ENCODE assay signal across 10 cellular contexts in the genomic region with DNA sequence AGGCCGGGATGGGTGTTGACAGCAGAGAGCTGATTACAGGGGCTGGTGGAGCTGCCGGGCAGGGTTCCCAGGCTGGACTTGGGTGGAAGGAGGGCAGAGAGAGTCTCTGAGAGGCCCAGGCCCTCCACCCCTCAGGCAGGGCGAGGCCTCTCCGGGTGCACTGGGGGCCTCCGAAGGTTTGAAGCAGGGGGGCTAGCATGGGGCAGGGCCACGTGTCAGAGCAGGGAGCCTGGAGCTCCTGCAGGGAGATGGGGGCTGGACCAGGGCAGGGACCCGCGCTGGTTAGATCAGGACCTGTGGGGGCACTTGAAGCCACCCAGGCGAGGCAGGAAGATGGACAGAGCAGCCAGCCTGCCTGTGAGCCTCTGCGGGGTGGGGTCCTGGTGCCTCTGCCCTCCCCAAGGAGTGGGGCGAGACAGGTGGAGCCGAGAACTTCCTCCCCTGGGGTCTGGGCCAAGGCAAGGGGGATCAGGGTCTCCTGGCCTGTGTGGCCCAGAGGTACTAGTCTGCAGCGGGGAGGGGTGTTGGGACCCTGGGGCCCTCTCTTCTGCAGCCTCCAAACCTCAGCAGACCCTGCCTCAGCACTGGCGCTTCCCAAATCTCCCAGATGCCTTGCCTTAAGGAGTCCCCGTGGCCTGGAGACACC. TPM values are rescaled to one million over a fixed set of nuclear protein-coding genes. Genes with fewer than 3 reads are reported as not detected.
DNase-seq lines count a peak whose midpoint lies in the region; ATAC-seq and TF ChIP-seq lines count a peak whose summit lies in the region.
"Had no signal": no experiment of that assay in that cellular context is flagged by ENCODE, and none has a peak within 500 bp of the region (broad histone marks: within the 10 kb centered on the region; RNA-seq: fewer than 3 reads in every experiment).

No MANE protein-coding gene starts in this region.

- no peak overlapping the region for H3K27ac ChIP-seq in IMR-90 (ENCODE audit: insufficient read depth, low read length)
- no peak overlapping the region for H3K27ac ChIP-seq in coronary artery

- H3K36me3 ChIP-seq in BE2C (no peaks in the 10 kb centered on the region), IMR-90 (ENCODE audit: control insufficient read depth, insufficient read depth, low read length) (no peaks in the 10 kb centered on the region)

- H2BK120ac ChIP-seq in IMR-90 (ENCODE audit: low read depth, low read length) = no peak overlapping the region

- peak overlapping the region; percentile 34 for H2AFZ ChIP-seq in IMR-90 (replicated peaks; ENCODE audit: low read length, poor library complexity)

- no peak overlapping the region for H3K9ac ChIP-seq in IMR-90 (ENCODE audit: low read depth, low read length)

- no peak overlapping the region for H3K4me2 ChIP-seq in IMR-90 (ENCODE audit: low read depth, low read length)

- no peak overlapping the region for H4K8ac ChIP-seq in IMR-90 (ENCODE audit: low read depth in 2 of 2, low read length in 2 of 2)

- H3K27me3 ChIP-seq in BE2C (peaks cover 10% of the 10 kb centered on the region), IMR-90 (ENCODE audit: control insufficient read depth, insufficient read depth, low read length) (peaks cover 27% of the 10 kb centered on the region)

- H3K79me1 ChIP-seq in IMR-90 (ENCODE audit: low read depth in 1 of 2, low read length in 2 of 2) = no peaks in the 10 kb centered on the region

- CTCF ChIA-PET in IMR-90 (lab: Yijun Ruan, JAX) = no interaction called here

- H3K4me3 Mint-ChIP-seq in natural killer cell treated with Interleukin-12 subunit alpha and Interleukin-12 subunit beta and Interleukin-15 and Interleukin-18, amount 100 ng/mL, for 72 hours = peak overlapping the region; percentile 82

- no peaks in the 10 kb centered on the region for H4K20me1 ChIP-seq in IMR-90 (ENCODE audit: insufficient read depth, low read length)

- no peak overlapping the region for H2AK9ac ChIP-seq in IMR-90 (replicated peaks; ENCODE audit: low read depth, low read length, poor library complexity)

- peak overlapping the region in 1 of 2 donors; percentile 69 for H3K27ac Mint-ChIP-seq in natural killer cell treated with Interleukin-12 subunit alpha and Interleukin-12 subunit beta and Interleukin-15 and Interleukin-18, amount 100 ng/mL, for 72 hours

- no peak overlapping the region for H2AK5ac ChIP-seq in IMR-90 (ENCODE audit: low read depth, low read length)

- POLR2A ChIA-PET in IMR-90 (lab: Charles Lee; ENCODE audit: unreplicated experiment) = no interaction called here

- H3K9me3 Mint-ChIP-seq in natural killer cell treated with Interleukin-12 subunit alpha and Interleukin-12 subunit beta and Interleukin-15 and Interleukin-18, amount 100 ng/mL, for 72 hours = no peaks in the 10 kb centered on the region

- H4K91ac ChIP-seq in IMR-90 (ENCODE audit: insufficient read depth, low read depth, low read length) = no peak overlapping the region

- no peak overlapping the region for H2BK5ac ChIP-seq in IMR-90 (ENCODE audit: low read depth, low read length, poor library complexity, severe bottlenecking)

- no peak overlapping the region for H2BK15ac ChIP-seq in IMR-90 (ENCODE audit: low read depth, low read length)

- no peak overlapping the region for H3K14ac ChIP-seq in IMR-90 (replicated peaks; ENCODE audit: low read depth, low read length)

- H3K4me3 ChIP-seq in BE2C (ENCODE audit: low read depth, low read length) (no peak overlapping the region), IMR-90 (ENCODE audit: insufficient read depth, low read depth, low read length) (peak overlapping the region; percentile 2; the same call in 1 of the 2 replicates), coronary artery (peak overlapping the region; percentile 80)

- no peak for TF ChIP-seq RAD21 in IMR-90 (IDR thresholded peaks at IDR 0.05; ENCODE audit: low read length)

- in situ Hi-C loops in IMR-90 (cut with MboI; ENCODE audit: low sequenced_read_pairs) = no loop called here

- ATAC-seq in IMR-90 (ENCODE audit: low read depth) (no peak), HG03196 (IDR thresholded peaks at IDR 0.05; ENCODE audit: unreplicated experiment) (no peak), GM18519 (IDR thresholded peaks at IDR 0.05; ENCODE audit: low FRiP score, unreplicated experiment) (no peak), HG02763 (IDR thresholded peaks at IDR 0.05; ENCODE audit: unreplicated experiment) (no peak)
- no peak for ATAC-seq in natural killer cell treated with Interleukin-12 subunit alpha and Interleukin-12 subunit beta and Interleukin-15 and Interleukin-18, amount 100 ng/mL, for 72 hours

- WGBS in IMR-90 (ENCODE audit: extremely low coverage in 2 of 2, insufficient read length in 1 of 2), 2 experiments = 63% methylated on average over 8 of the region's 15 CpGs; no CpG with 5 or more reads in 1 of the 2 experiments

- no TSS peak for BruUV-seq in IMR-90 (replicated peaks; lab: Mats Ljungman, UMichigan)

- no peaks in the 10 kb centered on the region for H3K9me1 ChIP-seq in IMR-90 (ENCODE audit: insufficient read depth, low read length)

- no peaks in the 10 kb centered on the region for H3K36me3 Mint-ChIP-seq in natural killer cell treated with Interleukin-12 subunit alpha and Interleukin-12 subunit beta and Interleukin-15 and Interleukin-18, amount 100 ng/mL, for 72 hours

- no peak overlapping the region for H2BK20ac ChIP-seq in IMR-90 (ENCODE audit: low read depth, low read length)

- H3K4me1 Mint-ChIP-seq in natural killer cell treated with Interleukin-12 subunit alpha and Interleukin-12 subunit beta and Interleukin-15 and Interleukin-18, amount 100 ng/mL, for 72 hours (ENCODE audit: low read depth in 2 of 2) = peaks cover 0 to 13% of the 10 kb centered on the region in 2 donors

- TF ChIP-seq CTCF in BE2C (IDR thresholded peaks at IDR 0.05; ENCODE audit: low read depth, low read length) = no peak
- no peak for TF ChIP-seq CTCF in IMR-90 (conservative IDR thresholded peaks at IDR 0.05; ENCODE audit: low read depth, low read length)
- TF ChIP-seq CTCF in coronary artery (IDR thresholded peaks at IDR 0.05) = no peak

- no peak overlapping the region for H3K4ac ChIP-seq in IMR-90 (ENCODE audit: low read depth, low read length)

- H3K56ac ChIP-seq in IMR-90 (ENCODE audit: extremely low read depth, insufficient read depth, low read length) = no peak overlapping the region

- H3K4me1 ChIP-seq in BE2C (no peaks in the 10 kb centered on the region), IMR-90 (ENCODE audit: control insufficient read depth, insufficient read depth, low read length) (no peaks in the 10 kb centered on the region)

- dilution Hi-C loops in IMR-90 (cut with HindIII; ENCODE audit: low sequenced_read_pairs, unreplicated experiment) = no loop called here

- peak; percentile 13 for DNase-seq in BE2C
- no peak for DNase-seq in IMR-90
- no peak for DNase-seq in coronary artery (ENCODE audit: low spot score)
- no peak for DNase-seq in natural killer cell treated with Interleukin-12 subunit alpha and Interleukin-12 subunit beta and Interleukin-15 and Interleukin-18, amount 100 ng/mL, for 72 hours (ENCODE audit: low spot score)
- no peak for DNase-seq in OCI-M2 (lab: John Stamatoyannopoulos, UW; ENCODE audit: unreplicated experiment)
- DNase-seq: activated CD4-positive, alpha-beta T cell treated with anti-CD3 and anti-CD28 coated beads for 4 hours; NCI-H510A had no signal

- no peak overlapping the region for H3K18ac ChIP-seq in IMR-90 (ENCODE audit: low read depth, low read length)

- intact Hi-C loops in IMR-90 (cut with micrococcal nuclease) = no loop called here

- no peak for TF ChIP-seq POLR2A in IMR-90 (IDR thresholded peaks at IDR 0.05; ENCODE audit: low read depth, low read length)

- H3K27me3 Mint-ChIP-seq in natural killer cell treated with Interleukin-12 subunit alpha and Interleukin-12 subunit beta and Interleukin-15 and Interleukin-18, amount 100 ng/mL, for 72 hours = peaks cover 18 to 25% of the 10 kb centered on the region in 2 donors

- no peak overlapping the region for H4K5ac ChIP-seq in IMR-90 (ENCODE audit: low read depth, low read length)

- H3K9me3 ChIP-seq in BE2C (no peaks in the 10 kb centered on the region; the same call in 1 of the 2 replicates), IMR-90 (ENCODE audit: control insufficient read depth, insufficient read depth, low read length) (no peaks in the 10 kb centered on the region)

- H3K23ac ChIP-seq in IMR-90 (ENCODE audit: low read depth, low read length) = no peak overlapping the region

TF ChIP-seq in IMR-90, 13 proteins besides CTCF, POLR2A, EP300 and RAD21:
- TF ChIP-seq CHD1 (IDR thresholded peaks at IDR 0.05; ENCODE audit: low read depth, low read length) = no peak
- no peak for TF ChIP-seq BHLHE40 (IDR thresholded peaks at IDR 0.05; ENCODE audit: low read depth, low read length)
- no peak for TF ChIP-seq RCOR1 (IDR thresholded peaks at IDR 0.05; ENCODE audit: insufficient replicate concordance, low read length)

RNA-seq across cellular contexts. Expression of gene PANX2, which starts 0.9 kb away (rescaled TPM):
- polyA plus RNA-seq in BE2C (2012; ENCODE audit: insufficient read depth, insufficient read length, low read depth) = 0.14 TPM
- total RNA-seq in IMR-90 (2012; rRNA removed) = under 0.01 and 0.18 TPM in 2 replicates
- 1.3 and 1.7 TPM in 2 replicates for polyA plus RNA-seq in IMR-90 (2012; rRNA removed)
- 1.6 and 3.8 TPM in 2 replicates for polyA plus RNA-seq in IMR-90 (2012; cell fraction: cytosol; rRNA removed)
- polyA plus RNA-seq in IMR-90 (2012; cell fraction: nucleus; rRNA removed; ENCODE audit: low replicate concordance) = 7.1 and 11.4 TPM in 2 replicates
- 1 to 10 TPM; 3.0 to 3.5 TPM for total RNA-seq in natural killer cell treated with Interleukin-12 subunit alpha and Interleukin-12 subunit beta and Interleukin-15 and Interleukin-18, amount 100 ng/mL, for 72 hours

RNA-seq across cellular contexts. Expression of gene TRABD, which starts 14.3 kb away (rescaled TPM):
- 126 TPM for polyA plus RNA-seq in BE2C (2012; ENCODE audit: insufficient read depth, insufficient read length, low read depth)
- total RNA-seq in IMR-90 (2012; rRNA removed) = 13.4 and 13.9 TPM in 2 replicates
- polyA plus RNA-seq in IMR-90 (2012; rRNA removed) = 42.7 and 45.3 TPM in 2 replicates
- polyA plus RNA-seq in IMR-90 (2012; cell fraction: cytosol; rRNA removed) = 32.3 and 48.5 TPM in 2 replicates
- 188 and 434 TPM in 2 replicates for polyA plus RNA-seq in IMR-90 (2012; cell fraction: nucleus; rRNA removed; ENCODE audit: low replicate concordance)
- total RNA-seq in natural killer cell treated with Interleukin-12 subunit alpha and Interleukin-12 subunit beta and Interleukin-15 and Interleukin-18, amount 100 ng/mL, for 72 hours = 100 to 1,000 TPM in 1 of 2 donors, 10 to 100 TPM in 1; 71.0 to 139 TPM

RNA-seq across cellular contexts. Expression of gene SELENOO, which starts 29.4 kb away (rescaled TPM):
- polyA plus RNA-seq in BE2C (2012; ENCODE audit: insufficient read depth, insufficient read length, low read depth) = 55.3 TPM
- total RNA-seq in IMR-90 (2012; rRNA removed) = 10.3 and 10.4 TPM in 2 replicates
- 21.4 and 22.9 TPM in 2 replicates for polyA plus RNA-seq in IMR-90 (2012; rRNA removed)
- 16.7 and 25.0 TPM in 2 replicates for polyA plus RNA-seq in IMR-90 (2012; cell fraction: cytosol; rRNA removed)
- 94.1 and 274 TPM in 2 replicates for polyA plus RNA-seq in IMR-90 (2012; cell fraction: nucleus; rRNA removed; ENCODE audit: low replicate concordance)
- 10 to 100 TPM; 23.4 to 43.3 TPM for total RNA-seq in natural killer cell treated with Interleukin-12 subunit alpha and Interleukin-12 subunit beta and Interleukin-15 and Interleukin-18, amount 100 ng/mL, for 72 hours
